ENCODE assay signal across 1 cellular context in the genomic region with DNA sequence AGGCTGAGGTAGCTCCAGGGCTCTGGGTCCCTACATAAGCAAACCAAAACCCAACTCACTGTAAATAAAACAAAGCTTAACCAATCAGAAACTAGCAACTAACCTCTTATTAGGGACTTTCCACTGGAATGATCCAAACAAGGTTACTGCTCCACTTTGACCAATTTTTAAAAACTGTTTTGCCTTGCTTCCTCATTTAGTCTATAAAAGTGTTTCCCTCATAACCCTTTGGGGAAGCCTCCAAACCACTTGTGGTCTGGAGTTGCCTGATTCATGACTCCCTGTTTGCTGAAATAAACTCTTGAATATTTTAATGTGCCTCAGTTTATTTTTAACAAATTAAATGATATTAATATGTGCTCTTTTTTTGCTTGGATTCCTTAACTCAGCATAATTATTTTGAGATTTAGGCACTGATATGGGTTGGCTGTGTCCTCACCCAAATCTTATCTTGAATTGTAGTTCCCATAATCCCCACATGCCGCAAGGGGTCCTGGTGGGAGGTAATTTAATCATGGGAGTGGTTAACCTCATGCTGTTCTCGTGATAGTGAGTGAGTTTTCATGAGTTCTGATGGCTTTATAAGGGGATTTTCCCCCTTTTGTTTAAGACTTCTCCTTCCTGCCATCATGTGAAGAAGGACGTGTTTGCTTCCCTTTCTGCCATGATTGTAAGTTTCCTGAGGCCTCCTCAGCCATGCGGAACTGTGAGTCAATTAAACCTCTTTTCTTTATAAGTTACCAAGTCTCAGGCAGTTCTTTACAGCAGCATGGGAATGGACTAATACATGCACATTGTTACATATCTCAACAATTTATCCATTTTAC.
TF ChIP-seq lines count a peak whose summit lies in the region.

No MANE protein-coding gene starts in this region.

TF ChIP-seq in IMR-90, 13 proteins besides CTCF, POLR2A, EP300 and RAD21:
- TF ChIP-seq MXI1 (IDR thresholded peaks at IDR 0.05; ENCODE audit: borderline replicate concordance, low read depth, low read length) (no peak), CEBPB (IDR thresholded peaks at IDR 0.05; ENCODE audit: low read depth, low read length) (no peak), RFX5 (IDR thresholded peaks at IDR 0.05; ENCODE audit: low read depth, low read length) (no peak), CHD1 (IDR thresholded peaks at IDR 0.05; ENCODE audit: low read depth, low read length) (no peak), SMC3 (IDR thresholded peaks at IDR 0.05; ENCODE audit: low read depth, low read length) (no peak), MAZ (IDR thresholded peaks at IDR 0.05; ENCODE audit: borderline replicate concordance, low read depth, low read length) (no peak), FOS (IDR thresholded peaks at IDR 0.05; ENCODE audit: low read depth, low read length) (no peak)
- TF ChIP-seq, protein P1, sequence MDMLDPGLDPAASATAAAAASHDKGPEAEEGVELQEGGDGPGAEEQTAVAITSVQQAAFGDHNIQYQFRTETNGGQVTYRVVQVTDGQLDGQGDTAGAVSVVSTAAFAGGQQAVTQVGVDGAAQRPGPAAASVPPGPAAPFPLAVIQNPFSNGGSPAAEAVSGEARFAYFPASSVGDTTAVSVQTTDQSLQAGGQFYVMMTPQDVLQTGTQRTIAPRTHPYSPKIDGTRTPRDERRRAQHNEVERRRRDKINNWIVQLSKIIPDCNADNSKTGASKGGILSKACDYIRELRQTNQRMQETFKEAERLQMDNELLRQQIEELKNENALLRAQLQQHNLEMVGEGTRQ (IDR thresholded peaks at IDR 0.05; ENCODE audit: low read depth, low read length), result no peak
